ENCODE assay signal across 25 cellular contexts in the genomic region with DNA sequence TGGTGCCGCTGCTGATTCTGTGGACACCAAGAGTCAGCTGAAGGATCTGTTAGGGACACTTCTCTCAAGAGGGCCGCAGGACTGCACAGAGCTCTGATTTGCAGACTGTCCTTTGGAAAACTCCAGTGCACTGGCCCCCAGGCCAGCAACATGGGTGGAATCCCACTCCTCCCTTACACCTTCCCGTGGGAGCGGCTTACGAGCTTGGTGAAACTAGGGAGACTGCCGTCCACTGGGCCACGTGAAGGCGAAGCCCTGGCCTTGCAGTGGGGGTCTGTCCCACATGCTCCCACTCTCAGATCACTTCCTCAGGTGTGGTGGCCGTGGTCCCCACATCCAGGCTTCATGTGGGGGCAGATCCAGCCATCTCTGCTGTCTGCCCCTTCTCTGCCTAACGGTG. TPM values are rescaled to one million over a fixed set of nuclear protein-coding genes. Genes with fewer than 3 reads are reported as not detected.
DNase-seq lines count a peak whose midpoint lies in the region; ATAC-seq, FAIRE-seq and TF ChIP-seq lines count a peak whose summit lies in the region.
"Had no signal": no experiment of that assay in that cellular context is flagged by ENCODE, and none has a peak within 500 bp of the region (broad histone marks: within the 10 kb centered on the region; RNA-seq: fewer than 3 reads in every experiment).

No MANE protein-coding gene starts in this region.

- no peak overlapping the region for H2AFZ ChIP-seq in H1 (ENCODE audit: low read length)

- H3K27ac ChIP-seq in heart right ventricle (peak overlapping the region in 8 of 10 donors; percentile 66 to 85 (median 78)), right atrium auricular region (no peak overlapping the region), H1 (ENCODE audit: low read depth, low read length) (no peak overlapping the region), upper lobe of right lung (peak overlapping the region; percentile 47)

- H3K4me2 ChIP-seq in H1 (ENCODE audit: insufficient read depth in 1 of 2, low read depth in 2 of 2, low read length in 2 of 2), result no peak overlapping the region
- H3K4me2 ChIP-seq: SK-N-SH had no signal

- no peak overlapping the region for H3K9ac ChIP-seq in H1 (replicated peaks in 1 of 4; ENCODE audit: extremely low read depth in 1 of 4, low read depth in 3 of 4, low read length in 3 of 4)
- H3K9ac ChIP-seq: SK-N-SH had no signal

- H2AK5ac ChIP-seq in H1 (ENCODE audit: low read depth, low read length), result no peak overlapping the region

- H2BK120ac ChIP-seq in H1 (replicated peaks; ENCODE audit: low read depth, low read length), result no peak overlapping the region

- POLR2A ChIA-PET in H1 (lab: Charles Lee; ENCODE audit: partially characterized antibody), result interaction anchor here (1.1 to 1.7 kb wide), 5 partner anchors 15 to 56 kb away, joined by 3 to 6 read pairs (median 4); no protein-coding TSS in a partner anchor

- H2BK12ac ChIP-seq in H1 (ENCODE audit: low read depth, low read length), result no peak overlapping the region

- intact Hi-C loops in heart right ventricle (cut with DNase I) (loop anchor here in 3 of 10 donors (5.0 to 10.0 kb wide), 3 partner anchors 42 to 57 kb away; partner anchors contain the start of gene CPNE2 (in 2 of the 3)), sciatic nerve (cut with DNase I) (no loop called here), upper lobe of right lung (cut with DNase I) (no loop called here)

- TF ChIP-seq CTCF in heart right ventricle (IDR thresholded peaks at IDR 0.05), result no peak
- TF ChIP-seq CTCF in right atrium auricular region (IDR thresholded peaks at IDR 0.05), result no peak
- no peak for TF ChIP-seq CTCF in H1 (IDR thresholded peaks at IDR 0.05; ENCODE audit: control extremely low read depth in 1 of 3, insufficient read depth in 1 of 3, low read depth in 1 of 3, low read length in 3 of 3)
- no peak for TF ChIP-seq CTCF in upper lobe of right lung (IDR thresholded peaks at IDR 0.05)

- no peak overlapping the region for H4K8ac ChIP-seq in H1 (ENCODE audit: extremely low read depth, insufficient read depth, low read length)

- ATAC-seq in heart right ventricle, result no peak
- ATAC-seq in sciatic nerve, result no peak
- no peak for ATAC-seq in upper lobe of right lung
- no peak for ATAC-seq in HG03457 (IDR thresholded peaks at IDR 0.05; ENCODE audit: unreplicated experiment)
- ATAC-seq in HG03196 (IDR thresholded peaks at IDR 0.05; ENCODE audit: unreplicated experiment), result no peak
- ATAC-seq in HG02759 (IDR thresholded peaks at IDR 0.05; ENCODE audit: unreplicated experiment), result no peak
- ATAC-seq: PC-3 had no signal

- no peaks in the 10 kb centered on the region for H3K79me1 ChIP-seq in H1 (ENCODE audit: low read depth, low read length)

- no peak overlapping the region for H4K5ac ChIP-seq in H1 (ENCODE audit: insufficient read length, low read depth, low read length)

- H2BK5ac ChIP-seq in H1 (ENCODE audit: low read depth, low read length), result peak overlapping the region; percentile 69; the same call in 1 of the 2 replicates

- FAIRE-seq in H1 (lab: Jason Lieb, UNC), result no peak
- FAIRE-seq: D721Med, GM18507, H54 had no signal

- no peaks in the 10 kb centered on the region for H3K79me2 ChIP-seq in H1 (ENCODE audit: control insufficient read depth in 1 of 2, insufficient read depth in 2 of 2, low read length in 2 of 2)

- H3K23ac ChIP-seq in H1 (ENCODE audit: insufficient read length), result no peak overlapping the region

- H3K4me3 ChIP-seq in heart right ventricle (no peak overlapping the region), right atrium auricular region (no peak overlapping the region), H1 (ENCODE audit: extremely low read depth in 1 of 4, insufficient read depth in 2 of 4, low read depth in 3 of 4, low read length in 4 of 4) (no peak overlapping the region), upper lobe of right lung (no peak overlapping the region)
- H3K4me3 ChIP-seq: MG63 had no signal

- H3K36me3 ChIP-seq in heart right ventricle (peaks cover 0 to 39% (median 17%) of the 10 kb centered on the region in 9 donors), right atrium auricular region (peaks cover 24% of the 10 kb centered on the region), H1 (ENCODE audit: control insufficient read depth in 2 of 4, insufficient read depth in 4 of 4, low read length in 3 of 4) (peaks cover 9 to 24% (median 15%) of the 10 kb centered on the region in 4 experiments; a peak in 7 of 8 replicates), upper lobe of right lung (peaks cover 26% of the 10 kb centered on the region)

- no peak overlapping the region for H2BK15ac ChIP-seq in H1 (ENCODE audit: low read length)

- TF ChIP-seq EP300 in H1 (IDR thresholded peaks at IDR 0.05; ENCODE audit: borderline replicate concordance in 1 of 2, low read depth in 2 of 2, low read length in 2 of 2), result no peak

- 95 to 98% methylated on average over 10 of the region's 10 CpGs for WGBS in heart right ventricle, 2 donors
- WGBS in H1 (ENCODE audit: extremely low coverage in 1 of 2, insufficient coverage in 1 of 2, insufficient read length in 1 of 2, insufficient replicate concordance in 2 of 2, low coverage in 1 of 2, low lambda C conversion rate in 2 of 2, missing lambda C conversion rate in 1 of 2), 2 experiments, result 95% methylated on average over 10 of the region's 10 CpGs; no CpG with 5 or more reads in 1 of the 2 experiments

- CTCF ChIA-PET in H1 (lab: Charles Lee; ENCODE audit: partially characterized antibody), result interaction anchor here (0.9 to 2.6 kb wide), 9 partner anchors 16 to 313 kb away, joined by 3 to 15 read pairs (median 3); partner anchors contain the start of genes CPNE2 and POLR2C

- H3K14ac ChIP-seq in H1 (ENCODE audit: insufficient read length), result no peak overlapping the region

- no peak overlapping the region for H3K4ac ChIP-seq in H1 (replicated peaks; ENCODE audit: insufficient read length, low read depth, low read length)

- H2BK20ac ChIP-seq in H1 (ENCODE audit: low read length), result no peak overlapping the region; the same call in 1 of the 2 replicates

- H3K4me1 ChIP-seq in heart right ventricle, result peaks cover 10 to 77% (median 52%) of the 10 kb centered on the region in 9 donors
- peaks cover 0 to 43% of the 10 kb centered on the region in 2 donors for H3K4me1 ChIP-seq in right atrium auricular region
- peaks cover 13 to 33% (median 16%) of the 10 kb centered on the region in 4 experiments for H3K4me1 ChIP-seq in H1 (replicated peaks in 1 of 4; ENCODE audit: control insufficient read depth in 3 of 4, insufficient read depth in 4 of 4, low read length in 3 of 4)
- peaks cover 49% of the 10 kb centered on the region for H3K4me1 ChIP-seq in upper lobe of right lung

- H3K9me3 ChIP-seq in heart right ventricle (no peaks in the 10 kb centered on the region), right atrium auricular region (no peaks in the 10 kb centered on the region), H1 (ENCODE audit: insufficient read depth in 2 of 2, low read depth in 1 of 2, low read length in 1 of 2) (no peaks in the 10 kb centered on the region), upper lobe of right lung (no peaks in the 10 kb centered on the region)
- H3K9me3 ChIP-seq: MG63, SK-N-SH had no signal

- H4K91ac ChIP-seq in H1 (replicated peaks; ENCODE audit: insufficient read length, low read length), result peak overlapping the region; percentile 40

- H4K20me1 ChIP-seq in H1 (replicated peaks in 1 of 2; ENCODE audit: control insufficient read depth in 1 of 2, insufficient read depth in 2 of 2, low read length in 2 of 2), result no peaks in the 10 kb centered on the region

- H3K56ac ChIP-seq in H1 (replicated peaks; ENCODE audit: insufficient read length, low read depth, low read length), result no peak overlapping the region

- peak overlapping the region; percentile 20; the same call in 1 of the 2 replicates for H3K18ac ChIP-seq in H1 (ENCODE audit: extremely low read depth, low read length)

- TF ChIP-seq POLR2A in H1 (IDR thresholded peaks at IDR 0.05; ENCODE audit: control extremely low read depth in 1 of 2, low read depth in 2 of 2, low read length in 2 of 2), result no peak

- no peaks in the 10 kb centered on the region for H3K27me3 ChIP-seq in heart right ventricle
- no peaks in the 10 kb centered on the region for H3K27me3 ChIP-seq in right atrium auricular region
- no peaks in the 10 kb centered on the region for H3K27me3 ChIP-seq in H1 (replicated peaks in 1 of 4; ENCODE audit: control insufficient read depth in 3 of 4, extremely low read depth in 1 of 4, insufficient read depth in 3 of 4, low read length in 3 of 4)
- no peaks in the 10 kb centered on the region for H3K27me3 ChIP-seq in upper lobe of right lung
- H3K27me3 ChIP-seq: MG63 had no signal

- no peak for DNase-seq in heart right ventricle
- DNase-seq in right atrium auricular region (ENCODE audit: low spot score), result no peak
- DNase-seq in H1 (ENCODE audit: low read depth in 1 of 2, low spot score in 2 of 2), result no peak
- peak; percentile 46 for DNase-seq in sciatic nerve (ENCODE audit: low spot score)
- no peak for DNase-seq in upper lobe of right lung
- DNase-seq: 8988T, AML-193, DMS53, GDM1, Kasumi-1, MG63, NCI-H1417, NCI-H1694 treated with DMSO at 0.1 percent for 48 hours, NCI-H446 treated with DMSO at 0.1 percent for 48 hours, NCI-H526 treated with DMSO at 0.1 percent for 48 hours, PC-3, RPMI8226, SIG-M5, SK-N-SH had no signal

- no peaks in the 10 kb centered on the region for H3K23me2 ChIP-seq in H1 (ENCODE audit: low read depth, low read length)

- no peak for TF ChIP-seq RAD21 in H1 (IDR thresholded peaks at IDR 0.05 in 1 of 2, conservative IDR thresholded peaks at IDR 0.05 in 1 of 2; ENCODE audit: low read depth in 2 of 2, low read length in 2 of 2)

RNA-seq across cellular contexts. Expression of gene PSME3IP1, which starts 36.4 kb away (rescaled TPM):
- total RNA-seq in heart right ventricle (10 to 100 TPM; 49.6 to 66.8 (median 62.5) TPM), right atrium auricular region (10 to 100 TPM; 55.7 to 79.0 TPM), sciatic nerve (80.5 TPM), upper lobe of right lung (77.8 TPM)
- polyA plus RNA-seq in heart right ventricle (10 to 100 TPM; 50.4 to 60.7 TPM), H1 (2011; rRNA removed) (98.3 and 117 TPM in 2 replicates)
- total RNA-seq in H1 (2021; fragmentation: NEBNext Ultra II Directional; extraction: Animal tissue kit (Norgen Biotek cat#: 25700)), result 93.1 and 95.1 TPM in 2 replicates
- polyA plus RNA-seq in H1 (2011; cell fraction: cytosol; rRNA removed), result 123 TPM
- polyA plus RNA-seq in H1 (2011; cell fraction: nucleus; rRNA removed), result 179 TPM
- 86.9 to 108 TPM (median 91.2 TPM) in 4 replicates for polyA plus RNA-seq in H1 (2012, experiment 1 of 2)
- 31.9 TPM for polyA plus RNA-seq in H1 (2012, experiment 2 of 2)
- polyA plus RNA-seq in H1 (2013, experiment 1 of 2), result 102 TPM
- polyA plus RNA-seq in H1 (2013, experiment 2 of 2), result 97.3 TPM
- 74.9 and 95.6 TPM in 2 replicates for polyA minus RNA-seq in H1 (2011; rRNA and poly(A)+ RNA removed)
- 52.8 TPM for polyA minus RNA-seq in H1 (2011; cell fraction: cytosol; rRNA and poly(A)+ RNA removed)
- 49.9 TPM for polyA minus RNA-seq in H1 (2011; cell fraction: nucleus; rRNA and poly(A)+ RNA removed)

RNA-seq across cellular contexts. Expression of gene RSPRY1, which starts 36.7 kb away (rescaled TPM):
- total RNA-seq in heart right ventricle (10 to 100 TPM; 14.7 to 21.4 (median 18.5) TPM), right atrium auricular region (10 to 100 TPM; 17.0 to 17.2 TPM), sciatic nerve (26.3 TPM), upper lobe of right lung (36.2 TPM)
- polyA plus RNA-seq in heart right ventricle (1 to 10 TPM; 6.9 to 9.5 TPM), H1 (2011; rRNA removed) (9.1 and 11.5 TPM in 2 replicates)
- 32.5 and 34.2 TPM in 2 replicates for total RNA-seq in H1 (2021; fragmentation: NEBNext Ultra II Directional; extraction: Animal tissue kit (Norgen Biotek cat#: 25700))
- 12.8 TPM for polyA plus RNA-seq in H1 (2011; cell fraction: cytosol; rRNA removed)
- polyA plus RNA-seq in H1 (2011; cell fraction: nucleus; rRNA removed), result 13.4 TPM
- 14.1 to 20.5 TPM (median 19.2 TPM) in 4 replicates for polyA plus RNA-seq in H1 (2012, experiment 1 of 2)
- polyA plus RNA-seq in H1 (2012, experiment 2 of 2), result 1.5 TPM
- 40.3 TPM for polyA plus RNA-seq in H1 (2013, experiment 1 of 2)
- 43.4 TPM for polyA plus RNA-seq in H1 (2013, experiment 2 of 2)
- polyA minus RNA-seq in H1 (2011; rRNA and poly(A)+ RNA removed), result 95.2 and 95.6 TPM in 2 replicates
- 33.5 TPM for polyA minus RNA-seq in H1 (2011; cell fraction: cytosol; rRNA and poly(A)+ RNA removed)
- 45.2 TPM for polyA minus RNA-seq in H1 (2011; cell fraction: nucleus; rRNA and poly(A)+ RNA removed)

RNA-seq across cellular contexts. Expression of gene CPNE2, which starts 57.0 kb away (rescaled TPM):
- 10 to 100 TPM in 6 of 10 donors, 1 to 10 TPM in 4; 6.5 to 18.0 (median 10.7) TPM for total RNA-seq in heart right ventricle
- polyA plus RNA-seq in heart right ventricle, result 10 to 100 TPM; 23.5 to 32.1 TPM
- total RNA-seq in right atrium auricular region, result 10 to 100 TPM; 16.0 to 26.1 TPM
- 10.6 and 11.6 TPM in 2 replicates for total RNA-seq in H1 (2021; fragmentation: NEBNext Ultra II Directional; extraction: Animal tissue kit (Norgen Biotek cat#: 25700))
- polyA plus RNA-seq in H1 (2011; rRNA removed), result 38.0 and 39.5 TPM in 2 replicates
- polyA plus RNA-seq in H1 (2011; cell fraction: cytosol; rRNA removed), result 23.2 TPM
- polyA plus RNA-seq in H1 (2011; cell fraction: nucleus; rRNA removed), result 22.3 TPM
- 11.1 to 18.8 TPM (median 16.3 TPM) in 4 replicates for polyA plus RNA-seq in H1 (2012, experiment 1 of 2)
- polyA plus RNA-seq in H1 (2012, experiment 2 of 2), result 20.5 TPM
- 26.2 TPM for polyA plus RNA-seq in H1 (2013, experiment 1 of 2)
- polyA plus RNA-seq in H1 (2013, experiment 2 of 2), result 24.6 TPM
- 16.1 and 18.7 TPM in 2 replicates for polyA minus RNA-seq in H1 (2011; rRNA and poly(A)+ RNA removed)
- 11.2 TPM for polyA minus RNA-seq in H1 (2011; cell fraction: cytosol; rRNA and poly(A)+ RNA removed)
- polyA minus RNA-seq in H1 (2011; cell fraction: nucleus; rRNA and poly(A)+ RNA removed), result 9.8 TPM
- 44.7 TPM for total RNA-seq in sciatic nerve
- 64.5 TPM for total RNA-seq in upper lobe of right lung

Comparison
In these comparisons a context has a peak if more than half of its experiments do, and no peak if none do; other contexts are left out.
1. H3K27ac ChIP-seq: peak in heart right ventricle (8 of 10) and upper lobe of right lung (single experiment); none in right atrium auricular region (0 of 2) and H1 (single experiment).